In genomic region chr12:110530511-110530910, GRCh38 we compare ENCODE assay signal across 13 cellular contexts.
"Had no signal": no experiment of that assay in that cellular context is flagged by ENCODE, and none has a peak within 500 bp of the region (broad histone marks: within the 10 kb centered on the region; RNA-seq: fewer than 3 reads in every experiment).

No MANE protein-coding gene starts in this region.

- H3K27ac ChIP-seq: upper lobe of left lung, WERI-Rb-1 had no signal

- DNase-seq: activated CD4-positive, alpha-beta T cell treated with anti-CD3 and anti-CD28 coated beads for 4 hours; activated naive CD4-positive, alpha-beta T cell treated with Interleukin-2 at 50 U/mL for 16 hours; cortex of kidney; effector CD8-positive, alpha-beta T cell; gastrocnemius medialis; left ventricle myocardium superior; stimulated activated CD4-positive, alpha-beta T cell treated with anti-CD3 and anti-CD28 coated beads, Interleukin-12 subunit alpha, Interleukin-12 subunit beta, amount 100 ng/mL, for 4 hours; stimulated activated naive CD8-positive, alpha-beta T cell treated with anti-CD3 and anti-CD28 coated beads, Interleukin-15, Interleukin-2, amounts not matched to agents 100 U/mL and 50 U/mL, for 24 hours; T1000; upper lobe of left lung; WERI-Rb-1 had no signal

- FAIRE-seq: keratinocyte had no signal

- H3K4me3 Mint-ChIP-seq: central memory CD8-positive, alpha-beta T cell had no signal

- H3K9me3 ChIP-seq: gastrocnemius medialis, upper lobe of left lung had no signal

- H3K36me3 ChIP-seq: WERI-Rb-1 had no signal

- H3K27me3 ChIP-seq: gastrocnemius medialis, upper lobe of left lung had no signal

- H3K4me3 ChIP-seq: gastrocnemius medialis, upper lobe of left lung had no signal

- H3K27me3 Mint-ChIP-seq: central memory CD8-positive, alpha-beta T cell had no signal

- ATAC-seq: gastrocnemius medialis; left ventricle myocardium superior; stimulated activated naive CD8-positive, alpha-beta T cell treated with anti-CD3 and anti-CD28 coated beads, Interleukin-15, Interleukin-2, amounts not matched to agents 100 U/mL and 50 U/mL, for 24 hours had no signal

- H3K4me1 Mint-ChIP-seq: central memory CD8-positive, alpha-beta T cell had no signal
